In the genomic region with DNA sequence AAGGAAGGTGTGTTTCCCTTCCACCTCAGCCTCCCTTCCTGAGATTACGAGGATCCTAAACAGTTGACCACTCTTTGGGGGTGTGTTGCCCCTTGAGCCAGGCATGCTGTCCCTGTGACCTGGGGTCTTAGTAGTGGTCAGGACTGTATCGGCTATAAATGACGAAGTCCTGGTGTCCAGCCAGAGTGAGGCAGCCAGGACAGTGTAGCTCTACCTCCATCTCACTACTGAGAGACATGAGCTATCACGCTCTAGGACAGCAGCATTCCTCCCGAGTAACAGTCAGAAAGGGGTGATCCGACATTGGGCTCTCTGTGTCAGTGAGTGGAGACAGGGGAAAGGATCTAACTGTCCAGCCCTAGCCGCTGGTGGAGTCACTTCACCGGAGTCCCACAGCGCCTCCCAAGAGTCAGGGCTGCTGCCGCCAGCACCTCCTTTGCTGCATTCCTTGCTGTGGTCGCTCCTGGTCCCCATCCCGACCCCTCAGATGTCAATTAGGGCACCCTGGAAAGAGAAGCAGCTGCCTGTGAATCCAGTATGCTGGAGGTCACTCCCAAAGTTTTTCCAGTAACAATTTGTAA, we compare ENCODE assay signal across 31 cellular contexts. TPM values are rescaled to one million over a fixed set of nuclear protein-coding genes. Genes with fewer than 3 reads are reported as not detected.
"Had no signal": no experiment of that assay in that cellular context is flagged by ENCODE, and none has a peak within 500 bp of the region (broad histone marks: within the 10 kb centered on the region; RNA-seq: fewer than 3 reads in every experiment).

No MANE protein-coding gene starts in this region.

- H3K4me1 ChIP-seq: right atrium auricular region, thyroid gland had no signal

- H3K27me3 ChIP-seq: dorsolateral prefrontal cortex, right atrium auricular region, thyroid gland had no signal

- H3K9me3 ChIP-seq: left lung, neutrophil, pancreas, psoas muscle, right atrium auricular region, thyroid gland had no signal

- H3K4me1 Mint-ChIP-seq: activated B cell treated with CpG ODN at 0.5 μM for 24 hours; activated CD4-positive, alpha-beta T cell treated with anti-CD3 and anti-CD28 coated beads for 36 hours; central memory CD8-positive, alpha-beta T cell; immature natural killer cell; natural killer cell had no signal

- H3K36me3 ChIP-seq: left lung, neutrophil, pancreas, right atrium auricular region, thyroid gland had no signal

- H3K4me3 ChIP-seq: dorsolateral prefrontal cortex, left lung, lung, pancreas, psoas muscle, right atrium auricular region, thyroid gland had no signal

- H3K27ac Mint-ChIP-seq: activated B cell treated with CpG ODN at 0.5 μM for 24 hours; activated CD4-positive, alpha-beta T cell treated with anti-CD3 and anti-CD28 coated beads for 36 hours; activated naive CD8-positive, alpha-beta T cell; activated T-helper 2 cell treated with anti-CD3 and anti-CD28 coated beads, Interferon-gamma antibody, Interleukin-2, Interleukin-4, amounts not matched to agents 10 μg/mL and 5 μg/mL and 100 μg/mL, durations not matched to agents 14 hours and 24 hours and 36 hours; effector memory CD8-positive, alpha-beta T cell; immature natural killer cell; natural killer cell had no signal

- H3K4me3 Mint-ChIP-seq: activated B cell treated with CpG ODN at 0.5 μM for 24 hours; activated CD4-positive, alpha-beta T cell treated with anti-CD3 and anti-CD28 coated beads for 36 hours; activated naive CD8-positive, alpha-beta T cell; activated T-cell treated with anti-CD3 and anti-CD28 coated beads, Interleukin-2, amount 50 U/mL, for 4 hours; central memory CD8-positive, alpha-beta T cell; effector memory CD8-positive, alpha-beta T cell; immature natural killer cell; natural killer cell had no signal

- H3K27ac ChIP-seq: dorsolateral prefrontal cortex, left lung, neutrophil, pancreas, psoas muscle, right atrium auricular region, thyroid gland had no signal

- H3K36me3 Mint-ChIP-seq: activated naive CD8-positive, alpha-beta T cell; immature natural killer cell; natural killer cell had no signal

- H3K9me3 Mint-ChIP-seq: activated B cell treated with CpG ODN at 0.5 μM for 24 hours; activated T-cell treated with anti-CD3 and anti-CD28 coated beads, Interleukin-2, amount 50 U/mL, for 4 hours; activated T-helper 2 cell treated with anti-CD3 and anti-CD28 coated beads, Interferon-gamma antibody, Interleukin-2, Interleukin-4, amounts not matched to agents 10 μg/mL and 5 μg/mL and 100 μg/mL, durations not matched to agents 14 hours and 24 hours and 36 hours; central memory CD8-positive, alpha-beta T cell; effector memory CD8-positive, alpha-beta T cell; immature natural killer cell; natural killer cell had no signal

- DNase-seq: activated B cell treated with CpG ODN at 0.5 μM for 24 hours; activated CD4-positive, alpha-beta T cell treated with anti-CD3 and anti-CD28 coated beads for 36 hours; activated CD4-positive, alpha-beta T cell treated with anti-CD3 and anti-CD28 coated beads, Interleukin-2, amount 50 U/mL, for 48 hours; activated CD8-positive, alpha-beta memory T cell treated with anti-CD3 and anti-CD28 coated beads, Interleukin-2, amount 50 U/mL, for 48 hours; activated naive CD4-positive, alpha-beta T cell; activated T-cell treated with anti-CD3 and anti-CD28 coated beads, Interleukin-2, amount 50 U/mL, for 4 hours; dorsolateral prefrontal cortex; effector memory CD8-positive, alpha-beta T cell; foreskin fibroblast; immature natural killer cell; kidney glomerular epithelial cell; left lung; natural killer cell; pancreas; psoas muscle; stimulated activated CD4-positive, alpha-beta T cell treated with anti-CD3 and anti-CD28 coated beads, Interleukin-4, amount 100 ng/mL, for 24 hours; stimulated activated naive CD4-positive, alpha-beta T cell treated with Interleukin-2 at 50 U/mL for 16 hours; T1000; thyroid gland had no signal

- ATAC-seq: activated CD4-positive, alpha-beta T cell treated with anti-CD3 and anti-CD28 coated beads for 36 hours; effector memory CD8-positive, alpha-beta T cell; left lung; pancreas; psoas muscle had no signal

RNA-seq across cellular contexts. Expression of a gene that starts 3.3 kb away (rescaled TPM):
- total RNA-seq: activated B cell treated with CpG ODN at 0.5 μM for 24 hours; activated CD4-positive, alpha-beta T cell treated with anti-CD3 and anti-CD28 coated beads for 36 hours; activated CD8-positive, alpha-beta memory T cell treated with anti-CD3 and anti-CD28 coated beads for 36 hours; activated T-cell treated with anti-CD3 and anti-CD28 coated beads, Interleukin-2, amount 50 U/mL, for 4 hours; activated T-helper 2 cell treated with anti-CD3 and anti-CD28 coated beads, Interferon-gamma antibody, Interleukin-2, Interleukin-4, amounts not matched to agents 10 μg/mL and 5 μg/mL and 100 μg/mL, durations not matched to agents 14 hours and 24 hours and 36 hours; astrocyte; fibroblast of lung; mesenteric fat pad; natural killer cell; right atrium auricular region; T-helper 1 cell treated with Interleukin-12 subunit alpha and Interleukin-12 subunit beta and Interleukin-4 antibody, amounts not matched to agents 30 ng/mL and 1 ng/mL, for 36 hours; ureter had no signal
- polyA plus RNA-seq: fibroblast of lung, immature natural killer cell, pancreas, psoas muscle had no signal
